ENCODE assay signal across 10 cellular contexts in genomic region chr4:180134116-180134866, GRCh38.
DNase-seq lines count a peak whose midpoint lies in the region; ATAC-seq and TF ChIP-seq lines count a peak whose summit lies in the region.
"Had no signal": no experiment of that assay in that cellular context is flagged by ENCODE, and none has a peak within 500 bp of the region (broad histone marks: within the 10 kb centered on the region; RNA-seq: fewer than 3 reads in every experiment).

No MANE protein-coding gene starts in this region.

- H3K9me3 Mint-ChIP-seq in type B pancreatic cell, result no peaks in the 10 kb centered on the region
- peaks cover 20% of the 10 kb centered on the region for H3K9me3 Mint-ChIP-seq in HFFc6

- H3K36me3 Mint-ChIP-seq in type B pancreatic cell (no peaks in the 10 kb centered on the region), HFFc6 (ENCODE audit: low read depth) (no peaks in the 10 kb centered on the region)

- H3K27me3 ChIP-seq in cardiac muscle cell, result no peaks in the 10 kb centered on the region
- H3K27me3 ChIP-seq: heart right ventricle had no signal

- no peaks in the 10 kb centered on the region for H3K36me3 ChIP-seq in cardiac muscle cell
- H3K36me3 ChIP-seq: heart right ventricle had no signal

- H3K9me3 ChIP-seq in cardiac muscle cell (ENCODE audit: low read depth), result no peaks in the 10 kb centered on the region
- H3K9me3 ChIP-seq: heart right ventricle had no signal

- H3K27ac Mint-ChIP-seq in type B pancreatic cell (peak overlapping the region; percentile 83), HFFc6 (no peak overlapping the region)

- H3K27ac ChIP-seq in cardiac muscle cell, result peak overlapping the region; percentile 70
- H3K27ac ChIP-seq: C4-2B, heart right ventricle had no signal

- H3K4me1 Mint-ChIP-seq in type B pancreatic cell (ENCODE audit: unreplicated experiment) (peaks cover 13% of the 10 kb centered on the region), HFFc6 (ENCODE audit: low read depth) (no peaks in the 10 kb centered on the region)

- peak overlapping the region; percentile 81 for H3K4me3 Mint-ChIP-seq in type B pancreatic cell
- H3K4me3 Mint-ChIP-seq in HFFc6, result no peak overlapping the region

- no peaks in the 10 kb centered on the region for H3K27me3 Mint-ChIP-seq in type B pancreatic cell
- H3K27me3 Mint-ChIP-seq in HFFc6 (ENCODE audit: insufficient read depth), result no peaks in the 10 kb centered on the region

- DNase-seq in cardiac muscle cell (ENCODE audit: low read depth in 1 of 2, low spot score in 1 of 2) (peak in 1 of 2 donors; percentile 72), Right ventricle myocardium superior (no peak), NCI-H774 (lab: John Stamatoyannopoulos, UW) (peak; percentile 2), globus pallidus (ENCODE audit: low spot score) (peak; percentile 16), type B pancreatic cell (ENCODE audit: extremely low spot score, unreplicated experiment) (peak; percentile 67), NCI-H446 treated with DMSO at 0.1 percent for 48 hours (lab: John Stamatoyannopoulos, UW) (no peak), HFFc6 (no peak)
- no peak for DNase-seq in central memory CD4-positive, alpha-beta T cell
- DNase-seq: heart right ventricle had no signal

- intact Hi-C loops in Right ventricle myocardium superior (cut with DNase I), result no loop called here

- H3K4me1 ChIP-seq in cardiac muscle cell (ENCODE audit: low read depth), result peaks cover 21% of the 10 kb centered on the region
- H3K4me1 ChIP-seq: heart right ventricle had no signal

- no peak overlapping the region for H3K4me3 ChIP-seq in cardiac muscle cell

- TF ChIP-seq CTCF in cardiac muscle cell (IDR thresholded peaks at IDR 0.05; ENCODE audit: low read depth, low read length) (no peak), type B pancreatic cell (conservative IDR thresholded peaks at IDR 0.05) (no peak), HFFc6 (IDR thresholded peaks at IDR 0.05) (no peak)

- no peak for ATAC-seq in Right ventricle myocardium superior (ENCODE audit: poor library complexity)

Comparison
In these comparisons a context has a peak if more than half of its experiments do, and no peak if none do; other contexts are left out.
1. DNase-seq: peak in NCI-H774 (single experiment), globus pallidus (single experiment) and type B pancreatic cell (single experiment); none in Right ventricle myocardium superior (single experiment), NCI-H446 treated with DMSO at 0.1 percent for 48 hours (single experiment), central memory CD4-positive, alpha-beta T cell (single experiment) and HFFc6 (single experiment).